ENCODE assay signal across 1 cellular context in the genomic region with DNA sequence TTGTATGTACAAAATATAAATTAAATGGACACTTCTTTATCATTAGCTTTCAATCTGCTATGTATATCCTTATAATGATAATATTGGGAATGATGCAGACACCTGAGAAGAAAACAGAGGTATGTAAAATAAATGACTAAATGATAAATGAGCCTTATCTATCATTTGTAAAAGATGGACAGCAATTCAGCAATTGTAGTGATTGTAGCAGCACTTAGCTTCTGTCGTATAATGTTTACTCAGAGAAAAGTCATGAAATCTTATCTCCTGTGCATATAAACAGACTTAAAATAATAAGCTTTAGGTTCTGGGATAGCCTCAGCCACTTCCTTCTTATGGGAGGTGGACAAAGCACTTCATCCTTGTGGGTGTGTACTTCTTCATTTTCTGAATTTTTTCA.
TF ChIP-seq lines count a peak whose summit lies in the region.

No MANE protein-coding gene starts in this region.

TF ChIP-seq in HEK293, 187 proteins besides CTCF, POLR2A, EP300 and RAD21 (continued from another document):
- TF ChIP-seq, protein P1, sequence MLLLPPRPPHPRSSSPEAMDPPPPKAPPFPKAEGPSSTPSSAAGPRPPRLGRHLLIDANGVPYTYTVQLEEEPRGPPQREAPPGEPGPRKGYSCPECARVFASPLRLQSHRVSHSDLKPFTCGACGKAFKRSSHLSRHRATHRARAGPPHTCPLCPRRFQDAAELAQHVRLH (tag by site-specific recombination; IDR thresholded peaks at IDR 0.05), result peak; percentile 25; the same call in 1 of the 2 replicates
- TF ChIP-seq TCF7L2 (IDR thresholded peaks at IDR 0.05; ENCODE audit: borderline replicate concordance, low read depth, low read length), result peak; percentile 81; the same call in 1 of the 2 replicates
- no peak for TF ChIP-seq ZNF37A (tag by site-specific recombination; IDR thresholded peaks at IDR 0.05)
- peak; percentile 74; the same call in 1 of the 2 replicates for TF ChIP-seq ZSCAN16 (tag by site-specific recombination; IDR thresholded peaks at IDR 0.05)
- TF ChIP-seq OVOL3 (tag by site-specific recombination; IDR thresholded peaks at IDR 0.05), result 0 out of 2 replicates have a peak, but pooled peaks have one; percentile 49
- peak; percentile 90 for TF ChIP-seq FEZF1 (tag by site-specific recombination; IDR thresholded peaks at IDR 0.05)
- peak; percentile 78 for TF ChIP-seq TRIM28 (IDR thresholded peaks at IDR 0.05; ENCODE audit: borderline replicate concordance, low read length)
- peak; percentile 78 for TF ChIP-seq OSR2 (tag by site-specific recombination; IDR thresholded peaks at IDR 0.05)
- TF ChIP-seq PRDM6 (tag by site-specific recombination; IDR thresholded peaks at IDR 0.05), result peak; percentile 48; the same call in 1 of the 2 replicates
- peak; percentile 21; the same call in 1 of the 2 replicates for TF ChIP-seq GLI2 (tag by site-specific recombination; IDR thresholded peaks at IDR 0.05; ENCODE audit: borderline replicate concordance, low read depth)
- TF ChIP-seq ZBTB11 (tag by site-specific recombination; conservative IDR thresholded peaks at IDR 0.05; ENCODE audit: low read depth), result no peak
- no peak for TF ChIP-seq ZNF404 (tag by site-specific recombination; IDR thresholded peaks at IDR 0.05)
